In the genomic region with DNA sequence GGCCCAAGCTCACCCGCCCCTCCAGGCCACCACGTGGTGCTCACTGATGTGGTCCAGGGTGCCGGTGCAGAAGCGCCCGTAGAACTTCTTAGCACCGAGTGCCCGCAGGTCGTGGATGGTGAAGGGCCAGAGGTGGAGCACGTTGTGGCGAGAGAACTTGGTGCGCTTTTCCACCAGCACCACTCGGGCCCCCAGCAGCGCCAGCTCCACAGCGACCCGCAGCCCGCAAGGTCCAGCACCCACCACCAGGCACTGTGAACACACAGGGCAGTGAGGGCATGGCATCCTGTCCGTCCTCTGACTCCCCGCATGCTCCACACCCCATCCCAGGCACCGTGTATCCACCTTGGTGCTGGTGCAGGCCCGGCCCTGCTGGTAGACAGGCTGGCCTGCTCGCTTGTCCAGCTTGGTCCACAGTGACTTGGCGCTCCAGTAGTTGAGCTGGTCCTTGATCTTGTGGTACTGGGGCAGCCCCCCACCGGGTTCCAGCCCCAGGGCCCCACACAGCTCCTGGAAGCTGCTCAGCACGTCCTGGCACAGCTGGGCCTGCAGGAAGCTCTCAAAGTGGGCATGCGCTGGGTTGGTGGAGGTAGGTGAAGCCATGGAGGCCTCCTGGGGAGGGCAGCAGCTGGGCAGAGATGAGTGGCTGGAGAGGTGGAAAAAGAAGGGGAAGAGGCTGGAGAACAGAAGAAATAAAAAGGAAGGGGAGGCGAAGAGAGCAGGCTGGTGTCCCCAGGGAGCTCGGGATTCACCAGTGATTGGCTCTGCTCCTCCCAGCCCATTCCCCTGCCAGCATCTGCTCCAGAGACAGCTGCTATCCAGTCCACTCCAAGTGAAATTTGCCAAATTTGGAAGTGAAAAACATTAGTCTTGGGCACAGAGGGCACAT, we compare ENCODE assay signal across 8 cellular contexts. TPM values are rescaled to one million over a fixed set of nuclear protein-coding genes. Genes with fewer than 3 reads are reported as not detected.
DNase-seq lines count a peak whose midpoint lies in the region; ATAC-seq, FAIRE-seq and TF ChIP-seq lines count a peak whose summit lies in the region.

No MANE protein-coding gene starts in this region.

- H3K9me3 Mint-ChIP-seq in CD4-positive, CD25-positive, alpha-beta regulatory T cell, result no peaks in the 10 kb centered on the region

- H3K27ac Mint-ChIP-seq in CD4-positive, CD25-positive, alpha-beta regulatory T cell, result peak overlapping the region; percentile 91 to 96 (median 96)

- FAIRE-seq in GM19239 (lab: Jason Lieb, UNC), result no peak
- FAIRE-seq in HTR-8/SVneo (lab: Jason Lieb, UNC), result no peak

- H3K4me3 ChIP-seq in CD4-positive, CD25-positive, alpha-beta regulatory T cell (ENCODE audit: low read depth, low read length), result peak overlapping the region; percentile 62
- H3K4me3 ChIP-seq in astrocyte of the cerebellum (ENCODE audit: low read depth, low read length) (peak overlapping the region; percentile 70), mucosa of stomach (ENCODE audit: low read length) (no peak overlapping the region), body of pancreas (no peak overlapping the region)

- H3K27me3 Mint-ChIP-seq in CD4-positive, CD25-positive, alpha-beta regulatory T cell, result peaks cover 5% of the 10 kb centered on the region

- in situ Hi-C loops in astrocyte of the cerebellum (cut with HindIII; ENCODE audit: low sequenced_read_pairs), result no loop called here

- intact Hi-C loops in body of pancreas (cut with DNase I), result no loop called here

- peaks cover 18 to 84% (median 49%) of the 10 kb centered on the region in 4 donors for H3K4me1 Mint-ChIP-seq in CD4-positive, CD25-positive, alpha-beta regulatory T cell

- H3K9ac ChIP-seq in mucosa of stomach (ENCODE audit: low read length), result peak overlapping the region; percentile 22

- DNase-seq in CD4-positive, CD25-positive, alpha-beta regulatory T cell, result no peak
- DNase-seq in LHCN-M2 (ENCODE audit: low read depth), result peak; percentile 97
- no peak for DNase-seq in astrocyte of the cerebellum (ENCODE audit: low read depth)
- no peak for DNase-seq in body of pancreas
- no peak for DNase-seq in GM19239 (ENCODE audit: insufficient read length, low spot score)
- DNase-seq in HTR-8/SVneo (ENCODE audit: insufficient read length, low spot score), result no peak

- H3K36me3 ChIP-seq in CD4-positive, CD25-positive, alpha-beta regulatory T cell (ENCODE audit: control insufficient read depth, insufficient read depth, low read length), result peaks cover 5% of the 10 kb centered on the region
- peaks cover 4% of the 10 kb centered on the region for H3K36me3 ChIP-seq in mucosa of stomach (ENCODE audit: control insufficient read depth, insufficient read depth, low read length)
- H3K36me3 ChIP-seq in body of pancreas (replicated peaks in 1 of 2; ENCODE audit: insufficient read depth in 1 of 2, low read depth in 2 of 2), result no peaks in the 10 kb centered on the region

- peak overlapping the region; percentile 98 for H3K4me3 Mint-ChIP-seq in CD4-positive, CD25-positive, alpha-beta regulatory T cell

- peaks cover 12% of the 10 kb centered on the region for H3K36me3 Mint-ChIP-seq in CD4-positive, CD25-positive, alpha-beta regulatory T cell

- 89% methylated on average over 19 to 26 of the region's 27 CpGs for WGBS in body of pancreas, 2 donors

- H3K27me3 ChIP-seq in CD4-positive, CD25-positive, alpha-beta regulatory T cell (ENCODE audit: control insufficient read depth, insufficient read depth, low read length), result no peaks in the 10 kb centered on the region
- H3K27me3 ChIP-seq in mucosa of stomach (ENCODE audit: control insufficient read depth, insufficient read depth, low read length) (no peaks in the 10 kb centered on the region), body of pancreas (no peaks in the 10 kb centered on the region)

- TF ChIP-seq CTCF in astrocyte of the cerebellum (IDR thresholded peaks at IDR 0.05; ENCODE audit: low read depth, low read length, missing control alignments) (no peak), body of pancreas (IDR thresholded peaks at IDR 0.05) (no peak)

- TF ChIP-seq POLR2A in body of pancreas (IDR thresholded peaks at IDR 0.05), result no peak

- ATAC-seq in CD4-positive, CD25-positive, alpha-beta regulatory T cell (ENCODE audit: low read depth in 2 of 2), result no peak
- no peak for ATAC-seq in HG03097 (IDR thresholded peaks at IDR 0.05; ENCODE audit: low FRiP score, unreplicated experiment)
- ATAC-seq in body of pancreas, result no peak

- peak overlapping the region; percentile 96 for H3K27ac ChIP-seq in CD4-positive, CD25-positive, alpha-beta regulatory T cell (ENCODE audit: insufficient read depth, low read length, poor library complexity, severe bottlenecking)
- peak overlapping the region in 1 of 4 donors; percentile 14 for H3K27ac ChIP-seq in body of pancreas

- peaks cover 77% of the 10 kb centered on the region for H3K4me1 ChIP-seq in CD4-positive, CD25-positive, alpha-beta regulatory T cell (ENCODE audit: control insufficient read depth, insufficient read depth, low read length, poor library complexity, severe bottlenecking)
- H3K4me1 ChIP-seq in mucosa of stomach (ENCODE audit: control insufficient read depth, insufficient read depth, low read length), result peaks cover 38% of the 10 kb centered on the region
- H3K4me1 ChIP-seq in body of pancreas, result peaks cover 18% of the 10 kb centered on the region

- no peaks in the 10 kb centered on the region for H3K9me3 ChIP-seq in CD4-positive, CD25-positive, alpha-beta regulatory T cell (ENCODE audit: control insufficient read depth in 2 of 2, low read length in 2 of 2)
- H3K9me3 ChIP-seq in mucosa of stomach (ENCODE audit: control insufficient read depth, low read length) (no peaks in the 10 kb centered on the region), body of pancreas (no peaks in the 10 kb centered on the region)

RNA-seq across cellular contexts. Expression of a gene that starts 1.7 kb away (rescaled TPM):
- 166 TPM for total RNA-seq in CD4-positive, CD25-positive, alpha-beta regulatory T cell
- 10 to 100 TPM; 14.6 to 20.9 (median 17.2) TPM for polyA plus RNA-seq in CD4-positive, CD25-positive, alpha-beta regulatory T cell
- 147 and 151 TPM in 2 replicates for total RNA-seq in LHCN-M2 (2014; rRNA removed)
- 76.0 TPM for polyA plus RNA-seq in LHCN-M2 (2012)
- 10 to 100 TPM; 16.1 to 26.0 TPM for total RNA-seq in body of pancreas

RNA-seq across cellular contexts. Expression of a gene that starts 13.3 kb away (rescaled TPM):
- total RNA-seq in CD4-positive, CD25-positive, alpha-beta regulatory T cell, result 30.2 TPM
- 10 to 100 TPM in 3 of 4 donors, 1 to 10 TPM in 1; 9.5 to 14.8 (median 12.4) TPM for polyA plus RNA-seq in CD4-positive, CD25-positive, alpha-beta regulatory T cell
- total RNA-seq in LHCN-M2 (2014; rRNA removed) (6.5 and 9.2 TPM in 2 replicates), body of pancreas (10 to 100 TPM in 1 of 2 donors, 1 to 10 TPM in 1; 8.0 to 13.8 TPM)
- polyA plus RNA-seq in LHCN-M2 (2012), result 5.1 TPM

RNA-seq across cellular contexts. Expression of a gene that starts 13.4 kb away (rescaled TPM):
- total RNA-seq in CD4-positive, CD25-positive, alpha-beta regulatory T cell, result 0.91 TPM
- under 1 TPM; 0.24 to 0.72 (median 0.39) TPM for polyA plus RNA-seq in CD4-positive, CD25-positive, alpha-beta regulatory T cell
- total RNA-seq in LHCN-M2 (2014; rRNA removed) (0.32 and 1.6 TPM in 2 replicates), body of pancreas (1 to 10 TPM in 1 of 2 donors, not detected in 1; 3.1 TPM)
- 0.15 TPM for polyA plus RNA-seq in LHCN-M2 (2012)

RNA-seq across cellular contexts. Expression of a gene that starts 29.2 kb away (rescaled TPM):
- 20.2 TPM for total RNA-seq in CD4-positive, CD25-positive, alpha-beta regulatory T cell
- 10 to 100 TPM in 3 of 4 donors, 1 to 10 TPM in 1; 9.2 to 11.9 (median 10.5) TPM for polyA plus RNA-seq in CD4-positive, CD25-positive, alpha-beta regulatory T cell
- total RNA-seq in LHCN-M2 (2014; rRNA removed) (8.8 and 11.0 TPM in 2 replicates), body of pancreas (1 to 10 TPM; 3.3 to 4.4 TPM)
- polyA plus RNA-seq in LHCN-M2 (2012), result 2.3 TPM

Comparison
In these comparisons a context has a peak if more than half of its experiments do, and no peak if none do; other contexts are left out.
1. H3K4me3 ChIP-seq: peak in CD4-positive, CD25-positive, alpha-beta regulatory T cell (single experiment) and astrocyte of the cerebellum (single experiment); none in mucosa of stomach (single experiment) and body of pancreas (0 of 2).